In the genomic region with DNA sequence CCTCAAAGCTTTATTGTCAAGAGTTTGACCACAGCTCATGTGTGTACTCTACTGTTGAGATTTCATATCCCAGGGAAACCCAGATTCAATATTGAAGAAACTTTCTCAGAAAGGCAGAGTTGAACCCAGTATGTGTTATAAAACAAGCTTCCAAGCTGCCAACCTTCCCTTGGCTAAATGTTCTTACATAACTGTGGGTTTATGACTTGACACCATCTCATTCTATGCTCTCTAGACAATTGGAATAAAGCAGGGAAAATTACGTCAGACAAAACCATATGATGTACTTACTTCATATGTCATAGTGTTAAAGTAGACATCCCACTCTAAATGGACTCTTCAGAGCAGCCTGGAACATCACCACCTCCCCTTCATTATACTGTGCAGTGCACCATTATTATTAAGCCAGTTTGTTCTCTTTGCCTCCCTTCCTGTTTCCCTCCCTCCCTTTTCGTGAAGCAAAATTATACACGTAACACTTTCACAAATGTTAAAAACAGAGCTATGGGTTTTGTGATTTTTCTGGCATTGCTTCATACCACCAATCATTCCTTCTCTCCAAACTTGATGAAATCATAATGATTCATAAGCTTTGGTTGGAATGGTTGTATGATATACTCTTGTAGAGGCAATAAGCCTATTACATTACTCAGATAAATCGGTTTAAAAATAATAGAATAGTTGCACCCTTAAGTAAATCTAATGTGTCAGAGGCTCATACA, we compare ENCODE assay signal across 24 cellular contexts.
A peak's percentile ranks its signal among the peaks of the same experiment; 100 is the strongest.
DNase-seq lines count a peak whose midpoint lies in the region; ATAC-seq and TF ChIP-seq lines count a peak whose summit lies in the region.
"Had no signal": no experiment of that assay in that cellular context is flagged by ENCODE, and none has a peak within 500 bp of the region (broad histone marks: within the 10 kb centered on the region; RNA-seq: fewer than 3 reads in every experiment).

No MANE protein-coding gene starts in this region.

- H3K27me3 ChIP-seq in brain microvascular endothelial cell (replicated peaks) = no peaks in the 10 kb centered on the region
- H3K27me3 ChIP-seq: SJCRH30 had no signal

- CTCF ChIA-PET in AG04449 (lab: Yijun Ruan, JAX) = interaction anchor here (0.9 to 1.2 kb wide), 3 partner anchors 11 to 260 kb away, joined by 3 to 4 read pairs (median 3); no protein-coding TSS in a partner anchor
- CTCF ChIA-PET in activated CD4-positive, alpha-beta T cell treated with anti-CD3 and anti-CD28 coated beads, Interleukin-2, amount 10 ng/mL, durations not matched to agents 7 days and 5 days (lab: Charles Lee) = no interaction called here

- H3K27ac Mint-ChIP-seq in activated CD4-positive, alpha-beta T cell treated with anti-CD3 and anti-CD28 coated beads, Interleukin-2, amount 10 ng/mL, durations not matched to agents 7 days and 5 days = no peak overlapping the region
- H3K27ac Mint-ChIP-seq: memory B cell; nephron progenitor cell; stimulated activated naive B cell treated with anti-CD40 and anti-IgM and Interleukin-4, amounts not matched to agents 10 μg/mL and 1 μg/mL and 100 μg/mL, for 72 hours had no signal

- H3K9me3 Mint-ChIP-seq in activated CD4-positive, alpha-beta T cell treated with anti-CD3 and anti-CD28 coated beads, Interleukin-2, amount 10 ng/mL, durations not matched to agents 7 days and 5 days = no peaks in the 10 kb centered on the region
- H3K9me3 Mint-ChIP-seq: memory B cell; nephron progenitor cell; stimulated activated naive B cell treated with anti-CD40 and anti-IgM and Interleukin-4, amounts not matched to agents 10 μg/mL and 1 μg/mL and 100 μg/mL, for 72 hours had no signal

- H3K36me3 ChIP-seq in brain microvascular endothelial cell (replicated peaks) = no peaks in the 10 kb centered on the region
- H3K36me3 ChIP-seq: SJCRH30 had no signal

- H3K27ac ChIP-seq in brain microvascular endothelial cell = peak overlapping the region; percentile 15
- H3K27ac ChIP-seq: epithelial cell of prostate, SJCRH30 had no signal

- in situ Hi-C loops in brain microvascular endothelial cell (cut with HindIII; ENCODE audit: low pct_ligation_motif_present, low sequenced_read_pairs) = no loop called here

- no peak overlapping the region for H3K4me3 Mint-ChIP-seq in activated CD4-positive, alpha-beta T cell treated with anti-CD3 and anti-CD28 coated beads, Interleukin-2, amount 10 ng/mL, durations not matched to agents 7 days and 5 days
- H3K4me3 Mint-ChIP-seq: memory B cell; nephron progenitor cell; stimulated activated naive B cell treated with anti-CD40 and anti-IgM and Interleukin-4, amounts not matched to agents 10 μg/mL and 1 μg/mL and 100 μg/mL, for 72 hours had no signal

- DNase-seq in AG04449 (ENCODE audit: low read depth, low spot score) = peak; percentile 56
- DNase-seq in HS-27A (ENCODE audit: low read depth) = peak; percentile 61
- DNase-seq in brain microvascular endothelial cell = peak; percentile 27
- DNase-seq in iris pigment epithelial cell (ENCODE audit: low read depth) = peak; percentile 60
- no peak for DNase-seq in activated CD4-positive, alpha-beta T cell treated with anti-CD3 and anti-CD28 coated beads, Interleukin-2, amount 10 ng/mL, durations not matched to agents 7 days and 5 days
- no peak for DNase-seq in left lobe of liver (ENCODE audit: low spot score)
- no peak for DNase-seq in RKO (ENCODE audit: low spot score)
- DNase-seq: activated CD4-positive, CD25-positive, alpha-beta regulatory T cell; amygdala; cortex of kidney; GOT3; kidney; NCI-H2081 treated with DMSO at 0.1 percent for 48 hours; NCI-H526 treated with DMSO at 0.1 percent for 48 hours; nephron progenitor cell; OCI-M1; SJCRH30; stimulated activated CD4-positive, alpha-beta T cell treated with anti-CD3 and anti-CD28 coated beads, Interleukin-12 subunit alpha, Interleukin-12 subunit beta, amount 100 ng/mL, for 4 hours; stimulated activated naive B cell treated with anti-CD40 and anti-IgM and Interleukin-4, amounts not matched to agents 10 μg/mL and 1 μg/mL and 100 μg/mL, for 72 hours; trophoblast cell had no signal

- ATAC-seq in left lobe of liver (no peak), GM18517 (IDR thresholded peaks at IDR 0.05; ENCODE audit: unreplicated experiment) (no peak)
- ATAC-seq: GM12878; stimulated activated naive B cell treated with anti-CD40 and anti-IgM and Interleukin-4, amounts not matched to agents 10 μg/mL and 1 μg/mL and 100 μg/mL, for 72 hours had no signal

- TF ChIP-seq CTCF in AG04449 (IDR thresholded peaks at IDR 0.05; ENCODE audit: insufficient read depth, low read length, missing control alignments) (no peak), brain microvascular endothelial cell (IDR thresholded peaks at IDR 0.05; ENCODE audit: low read depth, low read length, missing control alignments) (no peak)

- POLR2A ChIA-PET in AG04449 (lab: Yijun Ruan, JAX) = interaction anchor here (1.1 kb wide), 1 partner anchor 41 kb away, joined by 5 read pairs; no protein-coding TSS in a partner anchor
- POLR2A ChIA-PET in activated CD4-positive, alpha-beta T cell treated with anti-CD3 and anti-CD28 coated beads, Interleukin-2, amount 10 ng/mL, durations not matched to agents 7 days and 5 days (lab: Charles Lee) = no interaction called here

- no peaks in the 10 kb centered on the region for H3K4me1 Mint-ChIP-seq in activated CD4-positive, alpha-beta T cell treated with anti-CD3 and anti-CD28 coated beads, Interleukin-2, amount 10 ng/mL, durations not matched to agents 7 days and 5 days
- H3K4me1 Mint-ChIP-seq: stimulated activated naive B cell treated with anti-CD40 and anti-IgM and Interleukin-4, amounts not matched to agents 10 μg/mL and 1 μg/mL and 100 μg/mL, for 72 hours had no signal

- peaks cover 2% of the 10 kb centered on the region for H3K27me3 Mint-ChIP-seq in activated CD4-positive, alpha-beta T cell treated with anti-CD3 and anti-CD28 coated beads, Interleukin-2, amount 10 ng/mL, durations not matched to agents 7 days and 5 days
- H3K27me3 Mint-ChIP-seq: memory B cell; stimulated activated naive B cell treated with anti-CD40 and anti-IgM and Interleukin-4, amounts not matched to agents 10 μg/mL and 1 μg/mL and 100 μg/mL, for 72 hours had no signal

- no peak overlapping the region for H3K4me3 ChIP-seq in AG04449 (ENCODE audit: low read depth, low read length)
- H3K4me3 ChIP-seq in brain microvascular endothelial cell (ENCODE audit: low read depth, low read length) = no peak overlapping the region
- H3K4me3 ChIP-seq: GM12878, SJCRH30 had no signal

- H3K36me3 Mint-ChIP-seq in activated CD4-positive, alpha-beta T cell treated with anti-CD3 and anti-CD28 coated beads, Interleukin-2, amount 10 ng/mL, durations not matched to agents 7 days and 5 days (ENCODE audit: low read depth) = no peaks in the 10 kb centered on the region
- H3K36me3 Mint-ChIP-seq: memory B cell; stimulated activated naive B cell treated with anti-CD40 and anti-IgM and Interleukin-4, amounts not matched to agents 10 μg/mL and 1 μg/mL and 100 μg/mL, for 72 hours had no signal

Comparison
In these comparisons a context has a peak if more than half of its experiments do, and no peak if none do; other contexts are left out.
1. DNase-seq: peak in AG04449 (single experiment), HS-27A (single experiment), brain microvascular endothelial cell (single experiment) and iris pigment epithelial cell (single experiment); none in activated CD4-positive, alpha-beta T cell treated with anti-CD3 and anti-CD28 coated beads, Interleukin-2, amount 10 ng/mL, durations not matched to agents 7 days and 5 days (single experiment), left lobe of liver (single experiment) and RKO (single experiment).